ENCODE assay signal across 9 cellular contexts in the genomic region with DNA sequence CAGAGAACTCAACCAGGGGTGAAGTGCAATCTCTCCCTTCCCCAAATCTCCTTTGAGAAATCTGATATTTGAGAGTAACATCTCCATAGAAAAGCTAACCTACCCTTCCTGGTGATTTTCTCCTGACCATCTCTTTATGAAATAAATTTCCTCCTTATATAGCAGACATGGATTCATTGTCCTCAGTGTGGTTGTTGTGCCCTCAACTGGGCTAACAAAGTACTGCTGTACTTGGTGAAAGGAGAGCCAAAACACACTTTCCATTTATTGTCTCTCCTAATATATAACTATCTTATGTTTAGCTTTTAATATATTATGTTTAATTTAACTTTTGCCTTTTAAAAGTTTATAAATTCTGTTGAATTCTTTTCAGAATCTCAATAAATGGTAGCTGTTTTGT.
A peak's percentile ranks its signal among the peaks of the same experiment; 100 is the strongest.
DNase-seq lines count a peak whose midpoint lies in the region; ATAC-seq, FAIRE-seq and TF ChIP-seq lines count a peak whose summit lies in the region.
"Had no signal": no experiment of that assay in that cellular context is flagged by ENCODE, and none has a peak within 500 bp of the region (broad histone marks: within the 10 kb centered on the region; RNA-seq: fewer than 3 reads in every experiment).

No MANE protein-coding gene starts in this region.

- peaks cover 5% of the 10 kb centered on the region for H3K9me3 Mint-ChIP-seq in activated CD8-positive, alpha-beta memory T cell treated with anti-CD3 and anti-CD28 coated beads, Interleukin-2, amount 10 ng/mL, durations not matched to agents 7 days and 5 days (ENCODE audit: low read depth)

- no peak overlapping the region for H3K4me3 Mint-ChIP-seq in activated CD8-positive, alpha-beta memory T cell treated with anti-CD3 and anti-CD28 coated beads, Interleukin-2, amount 10 ng/mL, durations not matched to agents 7 days and 5 days

- peak; percentile 22 for TF ChIP-seq CTCF in GM10248 (IDR thresholded peaks at IDR 0.05; ENCODE audit: control extremely low read depth, extremely low read depth, low read depth, missing control alignments)

- CTCF ChIA-PET in GM10248 (lab: Yijun Ruan, JAX), result interaction anchor here (0.9 to 1.7 kb wide), 3 partner anchors 12 to 115 kb away, joined by 3 to 7 read pairs (median 3); no protein-coding TSS in a partner anchor
- CTCF ChIA-PET in activated CD8-positive, alpha-beta memory T cell treated with anti-CD3 and anti-CD28 coated beads, Interleukin-2, amount 10 ng/mL, durations not matched to agents 7 days and 5 days (lab: Charles Lee), result no interaction called here

- peak; percentile 34 for FAIRE-seq in A204.1 (lab: Jason Lieb, UNC)

- no peaks in the 10 kb centered on the region for H3K4me1 Mint-ChIP-seq in activated CD8-positive, alpha-beta memory T cell treated with anti-CD3 and anti-CD28 coated beads, Interleukin-2, amount 10 ng/mL, durations not matched to agents 7 days and 5 days

- no peaks in the 10 kb centered on the region for H3K27me3 Mint-ChIP-seq in activated CD8-positive, alpha-beta memory T cell treated with anti-CD3 and anti-CD28 coated beads, Interleukin-2, amount 10 ng/mL, durations not matched to agents 7 days and 5 days

- no peak overlapping the region for H3K27ac Mint-ChIP-seq in activated CD8-positive, alpha-beta memory T cell treated with anti-CD3 and anti-CD28 coated beads, Interleukin-2, amount 10 ng/mL, durations not matched to agents 7 days and 5 days

- no peaks in the 10 kb centered on the region for H3K36me3 Mint-ChIP-seq in activated CD8-positive, alpha-beta memory T cell treated with anti-CD3 and anti-CD28 coated beads, Interleukin-2, amount 10 ng/mL, durations not matched to agents 7 days and 5 days

- POLR2A ChIA-PET in GM10248 (lab: Yijun Ruan, JAX), result no interaction called here

- ATAC-seq in activated CD8-positive, alpha-beta memory T cell treated with anti-CD3 and anti-CD28 coated beads, Interleukin-2, amount 10 ng/mL, durations not matched to agents 7 days and 5 days, result no peak
- ATAC-seq in HG02938 (IDR thresholded peaks at IDR 0.05; ENCODE audit: unreplicated experiment) (no peak), GM18519 (IDR thresholded peaks at IDR 0.05; ENCODE audit: low FRiP score, unreplicated experiment) (no peak)

- DNase-seq in GM10248 (ENCODE audit: extremely low spot score) (no peak), OCI-M1 (lab: John Stamatoyannopoulos, UW) (peak; percentile 61), hepatic stellate cell (ENCODE audit: low spot score) (peak; percentile 0), mesenteric fat pad (ENCODE audit: low spot score) (no peak)
- no peak for DNase-seq in activated CD8-positive, alpha-beta memory T cell treated with anti-CD3 and anti-CD28 coated beads, Interleukin-2, amount 10 ng/mL, durations not matched to agents 7 days and 5 days
- DNase-seq: dermis blood vessel endothelial cell had no signal

Comparison
In these comparisons a context has a peak if more than half of its experiments do, and no peak if none do; other contexts are left out.
1. DNase-seq: peak in OCI-M1 (single experiment) and hepatic stellate cell (single experiment); none in GM10248 (single experiment), activated CD8-positive, alpha-beta memory T cell treated with anti-CD3 and anti-CD28 coated beads, Interleukin-2, amount 10 ng/mL, durations not matched to agents 7 days and 5 days (single experiment) and mesenteric fat pad (single experiment).